Comparison of ENCODE assay signal across 24 cellular contexts in the genomic region with DNA sequence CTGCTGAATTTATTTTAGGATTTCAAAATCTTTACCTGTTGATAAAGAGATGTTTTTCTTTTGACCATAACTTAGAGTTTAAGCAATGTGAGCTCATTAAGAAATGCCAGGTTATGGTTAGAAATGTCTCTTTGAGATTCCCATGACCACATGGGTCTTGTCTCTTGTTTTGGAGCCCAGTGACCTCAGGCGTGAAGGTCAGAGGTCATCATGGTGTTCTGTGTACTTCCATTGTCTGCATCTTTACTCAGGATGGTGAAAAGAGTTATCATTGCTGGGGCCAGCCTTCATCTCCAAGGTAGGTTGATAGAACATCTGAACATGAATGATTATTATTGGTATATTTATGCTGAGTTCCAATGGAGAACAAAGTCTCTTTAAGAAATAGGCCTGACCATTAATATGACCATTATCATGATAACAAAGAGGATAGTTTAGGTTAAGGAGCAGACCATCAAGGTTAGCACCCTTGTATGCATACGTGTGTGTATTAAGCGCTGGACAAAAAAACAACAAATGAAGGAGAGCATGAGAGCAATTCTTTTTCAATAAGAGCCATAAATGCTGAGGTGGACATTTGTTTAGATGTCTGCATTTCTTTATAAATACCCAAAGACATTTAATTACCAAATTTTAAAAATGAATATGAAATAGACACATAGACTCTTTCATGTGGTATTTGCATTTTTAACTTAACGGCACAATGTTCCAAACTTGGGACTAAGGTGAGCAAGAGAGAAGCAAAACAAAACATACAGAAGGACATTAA.
DNase-seq lines count a peak whose midpoint lies in the region; ATAC-seq, FAIRE-seq and TF ChIP-seq lines count a peak whose summit lies in the region.
"Had no signal": no experiment of that assay in that cellular context is flagged by ENCODE, and none has a peak within 500 bp of the region (broad histone marks: within the 10 kb centered on the region; RNA-seq: fewer than 3 reads in every experiment).

No MANE protein-coding gene starts in this region.

- H3K4me1 ChIP-seq in HepG2 (ENCODE audit: insufficient read depth, low read length) (no peaks in the 10 kb centered on the region), right lobe of liver (no peaks in the 10 kb centered on the region), GM12878 (ENCODE audit: control insufficient read depth, insufficient read depth, low read length) (no peaks in the 10 kb centered on the region)
- H3K4me1 ChIP-seq: BLaER1 had no signal

- no peaks in the 10 kb centered on the region for H3K36me3 Mint-ChIP-seq in glutamatergic neuron (ENCODE audit: unreplicated experiment)
- H3K36me3 Mint-ChIP-seq: CD14-positive monocyte; CD4-positive, alpha-beta memory T cell; CD4-positive, CD25-positive, alpha-beta regulatory T cell; CD8-positive, alpha-beta memory T cell had no signal

- no peaks in the 10 kb centered on the region for H3K27me3 ChIP-seq in HepG2 (ENCODE audit: control insufficient read depth in 1 of 2, insufficient read depth in 2 of 2, low read length in 2 of 2)
- H3K27me3 ChIP-seq in right lobe of liver: no peaks in the 10 kb centered on the region
- H3K27me3 ChIP-seq in GM12878 (replicated peaks in 1 of 2; ENCODE audit: control insufficient read depth in 2 of 2, insufficient read depth in 2 of 2, low read length in 1 of 2): no peaks in the 10 kb centered on the region
- H3K27me3 ChIP-seq: BE2C, BLaER1 had no signal

- no peak for TF ChIP-seq CTCF in HepG2 (CRISPR knock-in tag; IDR thresholded peaks at IDR 0.05)
- TF ChIP-seq CTCF in right lobe of liver (IDR thresholded peaks at IDR 0.05): no peak
- no peak for TF ChIP-seq CTCF in GM12878 (IDR thresholded peaks at IDR 0.05 in 2 of 3, conservative IDR thresholded peaks at IDR 0.05 in 1 of 3; ENCODE audit: control insufficient read depth in 2 of 3, extremely low read depth in 1 of 3, insufficient read depth in 1 of 3, low read depth in 3 of 3, low read length in 3 of 3)
- no peak for TF ChIP-seq CTCF in glutamatergic neuron (IDR thresholded peaks at IDR 0.05; ENCODE audit: partially characterized antibody, unreplicated experiment)

- ATAC-seq in HepG2 (no peak), right lobe of liver (no peak), GM12878 (no peak)

- TF ChIP-seq POLR2A in HepG2 (IDR thresholded peaks at IDR 0.05; ENCODE audit: insufficient read depth in 1 of 2, low read depth in 2 of 2, low read length in 2 of 2) (no peak), right lobe of liver (IDR thresholded peaks at IDR 0.05) (no peak), GM12878 (IDR thresholded peaks at IDR 0.05; ENCODE audit: low read depth, low read length) (no peak)

- WGBS in HepG2 (ENCODE audit: low lambda C conversion rate): 26% methylated on average over 4 of the region's 4 CpGs
- 65% methylated on average over 4 of the region's 4 CpGs for whole genome bisulfite sequencing in right lobe of liver (ENCODE audit: insufficient coverage, low coverage, low lambda C conversion rate, missing lambda C conversion rate)
- 46% methylated on average over 4 of the region's 4 CpGs for WGBS in GM12878 (ENCODE audit: insufficient coverage, insufficient replicate concordance, low lambda C conversion rate, missing lambda C conversion rate)

- in situ Hi-C loops in HepG2 (cut with HindIII; ENCODE audit: extremely low pct_ligation_motif_present, low pct_unique_long_range_greater_than_20kb): no loop called here
- in situ Hi-C loops in GM12878 (cut with MboI): no loop called here

- H3K4me2 ChIP-seq in HepG2 (ENCODE audit: low read depth, low read length): no peak overlapping the region
- H3K4me2 ChIP-seq in GM12878 (ENCODE audit: control insufficient read depth, insufficient read depth): no peak overlapping the region
- H3K4me2 ChIP-seq: BLaER1 had no signal

- SMC1A ChIA-PET in GM12878 (lab: Charles Lee; ENCODE audit: uncharacterized antibody, unreplicated experiment): interaction anchor here (1.0 to 3.3 kb wide), 8 partner anchors 9 to 866 kb away, joined by 3 to 19 read pairs (median 4); no protein-coding TSS in a partner anchor

- no peaks in the 10 kb centered on the region for H3K79me2 ChIP-seq in HepG2 (ENCODE audit: insufficient read depth, low read length)
- H3K79me2 ChIP-seq in GM12878 (ENCODE audit: control insufficient read depth, insufficient read depth, low read length): no peaks in the 10 kb centered on the region

- TF ChIP-seq RAD21 in HepG2 (CRISPR knock-in tag; IDR thresholded peaks at IDR 0.05) (no peak), GM12878 (IDR thresholded peaks at IDR 0.05; ENCODE audit: insufficient read depth, low read depth, low read length) (no peak)

- H3K4me3 ChIP-seq in HepG2 (replicated peaks in 1 of 3; ENCODE audit: insufficient read depth in 1 of 3, low read depth in 2 of 3, low read length in 3 of 3): no peak overlapping the region
- H3K4me3 ChIP-seq in right lobe of liver: no peak overlapping the region
- H3K4me3 ChIP-seq in GM12878: no peak overlapping the region
- H3K4me3 ChIP-seq: BLaER1 had no signal

- no peak overlapping the region for H3K9ac ChIP-seq in HepG2 (ENCODE audit: insufficient read depth, low read depth, low read length)
- H3K9ac ChIP-seq in GM12878 (ENCODE audit: control insufficient read depth, insufficient read depth, low read length): no peak overlapping the region
- H3K9ac ChIP-seq: BLaER1 had no signal

- no peaks in the 10 kb centered on the region for H3K27me3 Mint-ChIP-seq in glutamatergic neuron (ENCODE audit: unreplicated experiment)
- H3K27me3 Mint-ChIP-seq: CD4-positive, alpha-beta memory T cell; CD4-positive, CD25-positive, alpha-beta regulatory T cell; CD8-positive, alpha-beta memory T cell had no signal

- H3K27ac ChIP-seq in HepG2 (ENCODE audit: extremely low read length, insufficient read depth, low read length) (no peak overlapping the region), right lobe of liver (no peak overlapping the region), GM12878 (ENCODE audit: control insufficient read depth, insufficient read depth) (no peak overlapping the region)
- H3K27ac ChIP-seq: 22Rv1, BLaER1 had no signal

- POLR2A ChIA-PET in HepG2 (lab: Yijun Ruan, JAX) (no interaction called here), GM12878 (lab: Charles Lee) (no interaction called here)

- BruUV-seq in HepG2 (replicated peaks; lab: Mats Ljungman, UMichigan) (no TSS peak), GM12878 (replicated peaks; lab: Mats Ljungman, UMichigan) (no TSS peak)

- RAD21 ChIA-PET in GM12878 (lab: Charles Lee; ENCODE audit: unreplicated experiment): interaction anchor here (1.0 kb wide), 1 partner anchor 18 kb away, joined by 3 read pairs; no protein-coding TSS in a partner anchor

- intact Hi-C loops in HepG2 (cut with micrococcal nuclease; ENCODE audit: unreplicated experiment) (no loop called here), right lobe of liver (cut with DNase I) (no loop called here), GM12878 (cut with micrococcal nuclease; ENCODE audit: unreplicated experiment) (no loop called here)

- no peak overlapping the region for H3K27ac Mint-ChIP-seq in glutamatergic neuron (ENCODE audit: unreplicated experiment)
- H3K27ac Mint-ChIP-seq: CD14-positive monocyte; CD4-positive, alpha-beta memory T cell; CD4-positive, CD25-positive, alpha-beta regulatory T cell; CD8-positive, alpha-beta memory T cell had no signal

- peaks cover 16% of the 10 kb centered on the region for H3K4me1 Mint-ChIP-seq in glutamatergic neuron (ENCODE audit: low read depth, unreplicated experiment)
- H3K4me1 Mint-ChIP-seq: CD14-positive monocyte; CD4-positive, alpha-beta memory T cell; CD4-positive, CD25-positive, alpha-beta regulatory T cell; CD8-positive, alpha-beta memory T cell had no signal

- DNase-seq in HepG2 (ENCODE audit: low spot score) (no peak), right lobe of liver (no peak), GM12878 (ENCODE audit: low read depth, low spot score) (no peak), HT-29 (ENCODE audit: low spot score) (no peak), glutamatergic neuron (no peak)
- DNase-seq: ACHN; BE2C; C1 segment of cervical spinal cord; CD4-positive, alpha-beta memory T cell; CD4-positive, CD25-positive, alpha-beta regulatory T cell; CD8-positive, alpha-beta memory T cell; COR-L47; DMS 273 treated with DMSO at 0.1 percent for 48 hours; DMS153; DMS53; DMS79; DND-41; EL; GDM1 had no signal

- H4K20me1 ChIP-seq in HepG2 (ENCODE audit: insufficient read depth, low read length): no peaks in the 10 kb centered on the region
- no peaks in the 10 kb centered on the region for H4K20me1 ChIP-seq in GM12878 (ENCODE audit: control insufficient read depth, insufficient read depth)
- H4K20me1 ChIP-seq: BLaER1 had no signal

- FAIRE-seq in HepG2 (lab: Jason Lieb, UNC) (no peak), GM12878 (lab: Jason Lieb, UNC) (no peak)
- FAIRE-seq: GM12891, GM19239 had no signal

- no peak overlapping the region for H3K4me3 Mint-ChIP-seq in glutamatergic neuron (ENCODE audit: unreplicated experiment)
- H3K4me3 Mint-ChIP-seq: CD14-positive monocyte; CD4-positive, alpha-beta memory T cell; CD4-positive, CD25-positive, alpha-beta regulatory T cell; CD8-positive, alpha-beta memory T cell had no signal

- TF ChIP-seq EP300 in HepG2 (IDR thresholded peaks at IDR 0.05; ENCODE audit: low read depth in 2 of 2, low read length in 2 of 2) (no peak), HepG2 (CRISPR knock-in tag; IDR thresholded peaks at IDR 0.05; ENCODE audit: borderline replicate concordance) (no peak), GM12878 (IDR thresholded peaks at IDR 0.05; ENCODE audit: borderline replicate concordance in 1 of 2, control insufficient read depth in 1 of 2, low read depth in 2 of 2, low read length in 2 of 2) (no peak)

- CTCF ChIA-PET in HepG2 (lab: Yijun Ruan, JAX; ENCODE audit: low intra/inter-chr PET ratio, low total read pairs) (no interaction called here), GM12878 (lab: Yijun Ruan, JAX) (interaction anchor here (0.6 to 1.3 kb wide), 6 partner anchors 9 to 1037 kb away, joined by 3 to 4 read pairs (median 3); no protein-coding TSS in a partner anchor)

- peaks cover 1% of the 10 kb centered on the region for H3K9me3 Mint-ChIP-seq in glutamatergic neuron (ENCODE audit: unreplicated experiment)
- H3K9me3 Mint-ChIP-seq: CD4-positive, alpha-beta memory T cell had no signal

- no peak overlapping the region for H2AFZ ChIP-seq in HepG2 (ENCODE audit: low read length)
- no peak overlapping the region for H2AFZ ChIP-seq in GM12878 (ENCODE audit: control insufficient read depth, low read depth, low read length)

- H3K36me3 ChIP-seq in HepG2 (replicated peaks in 1 of 2; ENCODE audit: control insufficient read depth in 1 of 2, insufficient read depth in 2 of 2, low read length in 2 of 2) (no peaks in the 10 kb centered on the region), right lobe of liver (no peaks in the 10 kb centered on the region), GM12878 (ENCODE audit: control insufficient read depth in 2 of 2, insufficient read depth in 2 of 2, low read length in 1 of 2) (no peaks in the 10 kb centered on the region)
- H3K36me3 ChIP-seq: BE2C, BLaER1 had no signal

- no peaks in the 10 kb centered on the region for H3K9me3 ChIP-seq in HepG2 (ENCODE audit: low read length)
- H3K9me3 ChIP-seq in right lobe of liver: no peaks in the 10 kb centered on the region
- H3K9me3 ChIP-seq in GM12878 (replicated peaks; ENCODE audit: control insufficient read depth, insufficient read depth, low read length): no peaks in the 10 kb centered on the region
- H3K9me3 ChIP-seq: BE2C, BLaER1 had no signal

TF ChIP-seq in GM12878, 131 proteins besides CTCF, POLR2A, EP300 and RAD21 (continues in another document):
- no peak for TF ChIP-seq SMAD5 (IDR thresholded peaks at IDR 0.05; ENCODE audit: low read depth)

Comparison
In these comparisons a context has a peak if more than half of its experiments do, and no peak if none do; other contexts are left out.
1. Of the 75 proteins assayed by ChIP-seq in both HepG2 and GM12878: peak only in HepG2: none; only in GM12878: NR2F1; in both: none; in neither: 74.